In genomic region chr9:7293091-7293490, GRCh38 we compare ENCODE assay signal across 14 cellular contexts.
"Had no signal": no experiment of that assay in that cellular context is flagged by ENCODE, and none has a peak within 500 bp of the region (broad histone marks: within the 10 kb centered on the region; RNA-seq: fewer than 3 reads in every experiment).

No MANE protein-coding gene starts in this region.

- H3K4me3 Mint-ChIP-seq: activated CD4-positive, alpha-beta memory T cell treated with anti-CD3 and anti-CD28 coated beads for 36 hours; activated T-helper 1 cell treated with anti-CD3 and anti-CD28 coated beads, Interleukin-12 subunit alpha, Interleukin-12 subunit beta, Interleukin-2, Interleukin-4 antibody, amounts not matched to agents 30 ng/mL and 10 ng/mL and 1 ng/mL, durations not matched to agents 14 hours and 24 hours and 36 hours; naive thymus-derived CD4-positive, alpha-beta T cell had no signal

- ATAC-seq: gastroesophageal sphincter; left colon; naive thymus-derived CD4-positive, alpha-beta T cell; pancreas had no signal

- DNase-seq: activated CD4-positive, alpha-beta memory T cell treated with anti-CD3 and anti-CD28 coated beads for 36 hours; activated CD4-positive, alpha-beta T cell treated with anti-CD3 and anti-CD28 coated beads for 1 hour; activated naive CD4-positive, alpha-beta T cell; dermis blood vessel endothelial cell; left colon; midbrain; naive thymus-derived CD4-positive, alpha-beta T cell; pancreas; sigmoid colon; stimulated activated CD4-positive, alpha-beta T cell treated with anti-CD3 and anti-CD28 coated beads, Interleukin-1b, Interleukin-23, amount 100 ng/mL, for 48 hours; thyroid gland had no signal

- H3K9me3 Mint-ChIP-seq: activated CD4-positive, alpha-beta memory T cell treated with anti-CD3 and anti-CD28 coated beads for 36 hours had no signal

- H3K36me3 Mint-ChIP-seq: activated CD4-positive, alpha-beta memory T cell treated with anti-CD3 and anti-CD28 coated beads for 36 hours; naive thymus-derived CD4-positive, alpha-beta T cell had no signal

- H3K27ac Mint-ChIP-seq: activated CD4-positive, alpha-beta memory T cell treated with anti-CD3 and anti-CD28 coated beads for 36 hours; activated T-helper 1 cell treated with anti-CD3 and anti-CD28 coated beads, Interleukin-12 subunit alpha, Interleukin-12 subunit beta, Interleukin-2, Interleukin-4 antibody, amounts not matched to agents 30 ng/mL and 10 ng/mL and 1 ng/mL, durations not matched to agents 14 hours and 24 hours and 36 hours; naive thymus-derived CD4-positive, alpha-beta T cell had no signal

- H3K4me3 ChIP-seq: gastroesophageal sphincter, lung, pancreas, sigmoid colon, thyroid gland had no signal
